ENCODE assay signal across 1 cellular context in genomic region chr6:28134716-28135115, GRCh38.
TF ChIP-seq lines count a peak whose summit lies in the region.

No MANE protein-coding gene starts in this region.

TF ChIP-seq in HepG2, 621 proteins besides CTCF, POLR2A, EP300 and RAD21:
- no peak for TF ChIP-seq TEF (CRISPR knock-in tag; IDR thresholded peaks at IDR 0.05)
- TF ChIP-seq KDM5A (IDR thresholded peaks at IDR 0.05; ENCODE audit: borderline replicate concordance, low read length) = 0 out of 2 replicates have a peak, but pooled peaks have one; percentile 27
- peak; percentile 90 for TF ChIP-seq MAFF (IDR thresholded peaks at IDR 0.05; ENCODE audit: low read depth, low read length)
- TF ChIP-seq MYC (CRISPR knock-in tag; IDR thresholded peaks at IDR 0.05; ENCODE audit: borderline replicate concordance) = no peak
- TF ChIP-seq ZNF703 (CRISPR knock-in tag; IDR thresholded peaks at IDR 0.05; ENCODE audit: borderline replicate concordance) = no peak
- no peak for TF ChIP-seq TBP (CRISPR knock-in tag; IDR thresholded peaks at IDR 0.05)
- TF ChIP-seq GABPB1 (CRISPR knock-in tag; IDR thresholded peaks at IDR 0.05) = no peak
- peak; percentile 92 to 93 for TF ChIP-seq MAFK (conservative IDR thresholded peaks at IDR 0.05 in 1 of 2, IDR thresholded peaks at IDR 0.05 in 1 of 2; ENCODE audit: low read length in 2 of 2)
